ENCODE assay signal across 13 cellular contexts in the genomic region with DNA sequence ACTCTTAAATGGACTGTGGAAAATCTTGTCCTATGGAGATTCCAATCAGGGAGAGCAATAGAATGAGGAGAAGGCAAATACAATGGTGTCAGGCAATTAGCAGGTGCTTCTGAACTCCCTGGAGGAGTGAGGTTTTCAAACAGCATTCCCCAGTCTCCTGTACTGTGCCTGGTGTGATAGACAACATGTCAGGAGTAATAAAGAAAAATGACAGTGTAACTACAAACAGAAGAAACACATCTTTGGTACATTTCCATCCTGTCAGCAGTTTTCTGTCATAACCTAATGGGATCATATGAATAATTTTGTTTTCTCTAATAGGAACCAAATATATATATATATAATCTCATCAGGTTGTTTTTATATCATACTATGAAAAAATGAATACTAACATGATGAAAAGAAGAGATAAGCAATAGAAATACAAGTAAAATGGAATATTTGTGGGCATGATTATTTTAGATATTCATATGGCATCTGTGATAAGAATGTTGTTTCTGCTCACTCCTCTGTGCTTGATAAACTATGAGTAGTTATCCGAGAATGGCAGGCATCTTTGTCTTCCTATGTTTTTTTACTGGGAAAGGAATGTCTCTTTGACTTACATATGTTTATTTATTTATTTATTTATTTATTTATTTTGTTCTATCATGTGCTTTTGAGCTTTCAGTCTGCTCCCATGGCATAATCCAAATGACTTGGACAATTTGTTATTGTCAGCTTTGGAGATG.
"Had no signal": no experiment of that assay in that cellular context is flagged by ENCODE, and none has a peak within 500 bp of the region (broad histone marks: within the 10 kb centered on the region; RNA-seq: fewer than 3 reads in every experiment).

No MANE protein-coding gene starts in this region.

- H3K27me3 ChIP-seq: gastroesophageal sphincter, right atrium auricular region, transverse colon had no signal

- H3K36me3 ChIP-seq: gastroesophageal sphincter, right atrium auricular region, transverse colon had no signal

- ATAC-seq: activated naive CD4-positive, alpha-beta T cell treated with anti-CD3 and anti-CD28 coated beads, Interleukin-2, amount 50 U/mL, for 72 hours; gastroesophageal sphincter had no signal

- DNase-seq: activated CD4-positive, alpha-beta T cell treated with anti-CD3 and anti-CD28 coated beads, Interleukin-2, amount 10 ng/mL, durations not matched to agents 7 days and 5 days; activated CD4-positive, CD25-positive, alpha-beta regulatory T cell; activated T-cell treated with anti-CD3 and anti-CD28 coated beads for 4 hours; effector CD4-positive, alpha-beta T cell; stimulated activated CD4-positive, alpha-beta T cell treated with anti-CD3 and anti-CD28 coated beads, Interleukin-1b, Interleukin-23, amount 100 ng/mL, for 48 hours; stimulated activated naive B cell treated with anti-CD40 and anti-IgM and Interleukin-4, amounts not matched to agents 10 μg/mL and 1 μg/mL and 100 μg/mL, for 72 hours; substantia nigra; T-helper 2 cell; transverse colon had no signal

- H3K4me3 ChIP-seq: gastroesophageal sphincter, right atrium auricular region, transverse colon had no signal

- H3K9me3 ChIP-seq: gastroesophageal sphincter, right atrium auricular region, transverse colon had no signal

- H3K27ac ChIP-seq: gastroesophageal sphincter, parathyroid adenoma, right atrium auricular region, transverse colon had no signal

- H3K4me1 ChIP-seq: parathyroid adenoma, transverse colon had no signal
